In the genomic region with DNA sequence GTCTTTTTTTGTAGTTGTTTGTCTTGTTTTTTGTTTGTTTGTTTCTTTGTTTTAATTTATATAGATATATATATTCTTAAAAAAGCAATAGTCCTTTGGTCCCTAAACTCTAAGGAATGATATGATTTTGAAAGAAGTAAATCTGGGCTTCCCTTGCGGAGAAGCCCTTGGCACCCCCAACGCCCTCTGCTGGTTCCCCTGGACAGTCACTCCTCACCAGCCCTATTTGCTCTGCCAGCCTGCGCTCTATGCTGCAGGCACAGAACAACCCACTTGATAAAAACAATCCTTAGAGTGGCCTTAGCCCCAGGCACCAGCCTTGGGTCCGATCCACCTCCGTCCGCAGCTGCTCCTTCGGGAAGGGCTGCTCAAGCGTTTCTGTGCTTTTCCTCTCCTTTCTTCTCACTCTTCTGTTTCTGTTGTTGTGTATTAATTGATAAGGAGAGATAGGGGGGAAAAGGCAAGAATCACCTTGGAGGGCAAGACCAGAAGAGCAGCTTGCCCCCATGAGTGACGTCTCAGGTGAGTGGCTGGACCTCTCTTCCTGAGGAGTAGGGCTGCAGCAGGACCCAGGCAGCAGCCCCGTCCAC, we compare ENCODE assay signal across 8 cellular contexts. TPM values are rescaled to one million over a fixed set of nuclear protein-coding genes. Genes with fewer than 3 reads are reported as not detected.
DNase-seq lines count a peak whose midpoint lies in the region; ATAC-seq and TF ChIP-seq lines count a peak whose summit lies in the region.

No MANE protein-coding gene starts in this region.

- ATAC-seq in body of pancreas (peak; percentile 66), HG03095 (IDR thresholded peaks at IDR 0.05; ENCODE audit: unreplicated experiment) (no peak), HG02938 (IDR thresholded peaks at IDR 0.05; ENCODE audit: unreplicated experiment) (no peak)
- ATAC-seq in stimulated activated naive CD8-positive, alpha-beta T cell treated with anti-CD3 and anti-CD28 coated beads, Interleukin-15, amount 100 ng/mL, for 72 hours = peak; percentile 73

- no peaks in the 10 kb centered on the region for H3K4me1 Mint-ChIP-seq in stimulated activated naive CD8-positive, alpha-beta T cell treated with anti-CD3 and anti-CD28 coated beads, Interleukin-15, amount 100 ng/mL, for 72 hours

- no peaks in the 10 kb centered on the region for H3K9me3 Mint-ChIP-seq in stimulated activated naive CD8-positive, alpha-beta T cell treated with anti-CD3 and anti-CD28 coated beads, Interleukin-15, amount 100 ng/mL, for 72 hours

- H3K27ac ChIP-seq in body of pancreas = no peak overlapping the region
- H3K27ac ChIP-seq in liver (ENCODE audit: low read depth in 1 of 2, low read length in 2 of 2) = no peak overlapping the region

- H3K27me3 ChIP-seq in body of pancreas = no peaks in the 10 kb centered on the region
- no peaks in the 10 kb centered on the region for H3K27me3 ChIP-seq in liver (ENCODE audit: control insufficient read depth in 4 of 4, insufficient read depth in 4 of 4, low read length in 3 of 4)

- peak; percentile 56 to 73 (median 66) for TF ChIP-seq CTCF in body of pancreas (IDR thresholded peaks at IDR 0.05)
- peak; percentile 61 for TF ChIP-seq CTCF in liver (IDR thresholded peaks at IDR 0.05; ENCODE audit: low read depth, low read length, missing input control)

- intact Hi-C loops in body of pancreas (cut with DNase I) = no loop called here

- peak; percentile 16 for DNase-seq in Ammon's horn (ENCODE audit: low spot score)
- DNase-seq in HCEC 1CT = peak; percentile 14
- DNase-seq in T-helper 1 cell = peak; percentile 18 to 40 (median 31)
- peak; percentile 59 to 70 (median 65) for DNase-seq in body of pancreas
- DNase-seq in stimulated activated naive CD8-positive, alpha-beta T cell treated with anti-CD3 and anti-CD28 coated beads, Interleukin-15, amount 100 ng/mL, for 72 hours = peak; percentile 16 to 25

- H3K36me3 ChIP-seq in body of pancreas (replicated peaks in 1 of 2; ENCODE audit: insufficient read depth in 1 of 2, low read depth in 2 of 2) (no peaks in the 10 kb centered on the region), liver (ENCODE audit: control insufficient read depth in 4 of 4, insufficient read depth in 3 of 4, low read depth in 1 of 4, low read length in 3 of 4) (no peaks in the 10 kb centered on the region)

- H3K27me3 Mint-ChIP-seq in stimulated activated naive CD8-positive, alpha-beta T cell treated with anti-CD3 and anti-CD28 coated beads, Interleukin-15, amount 100 ng/mL, for 72 hours = no peaks in the 10 kb centered on the region

- peak; percentile 53 to 73 for TF ChIP-seq RAD21 in liver (IDR thresholded peaks at IDR 0.05)

- no peaks in the 10 kb centered on the region for H3K4me1 ChIP-seq in body of pancreas
- H3K4me1 ChIP-seq in liver (ENCODE audit: control insufficient read depth in 4 of 4, insufficient read depth in 4 of 4, low read length in 3 of 4) = peaks cover 0 to 6% (median 1%) of the 10 kb centered on the region in 4 donors

- no peak overlapping the region for H3K4me3 Mint-ChIP-seq in stimulated activated naive CD8-positive, alpha-beta T cell treated with anti-CD3 and anti-CD28 coated beads, Interleukin-15, amount 100 ng/mL, for 72 hours

- H3K27ac Mint-ChIP-seq in stimulated activated naive CD8-positive, alpha-beta T cell treated with anti-CD3 and anti-CD28 coated beads, Interleukin-15, amount 100 ng/mL, for 72 hours = no peak overlapping the region

- no peak for TF ChIP-seq POLR2A in body of pancreas (IDR thresholded peaks at IDR 0.05)

- H3K9me3 ChIP-seq in body of pancreas (no peaks in the 10 kb centered on the region), liver (ENCODE audit: control insufficient read depth in 4 of 4, low read length in 3 of 4) (no peaks in the 10 kb centered on the region)

- no peak overlapping the region for H3K4me3 ChIP-seq in body of pancreas
- H3K4me3 ChIP-seq in liver (ENCODE audit: low read depth in 1 of 3, low read length in 3 of 3) = no peak overlapping the region

- 34 to 42% methylated on average over 10 of the region's 10 CpGs for WGBS in body of pancreas, 2 donors
- WGBS in liver = 72% methylated on average over 10 of the region's 10 CpGs

- no peak overlapping the region for H3K9ac ChIP-seq in liver (ENCODE audit: low read depth in 1 of 2, low read length in 2 of 2)

TF ChIP-seq in liver, 16 proteins besides CTCF, POLR2A, EP300 and RAD21:
- no peak for TF ChIP-seq GABPA (IDR thresholded peaks at IDR 0.05 in 1 of 2, conservative IDR thresholded peaks at IDR 0.05 in 1 of 2)
- TF ChIP-seq NR2F2 (IDR thresholded peaks at IDR 0.05) = no peak
- TF ChIP-seq RXRA (IDR thresholded peaks at IDR 0.05) = no peak
- TF ChIP-seq, protein P1, sequence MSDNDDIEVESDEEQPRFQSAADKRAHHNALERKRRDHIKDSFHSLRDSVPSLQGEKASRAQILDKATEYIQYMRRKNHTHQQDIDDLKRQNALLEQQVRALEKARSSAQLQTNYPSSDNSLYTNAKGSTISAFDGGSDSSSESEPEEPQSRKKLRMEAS (IDR thresholded peaks at IDR 0.05) = no peak
- TF ChIP-seq TAF1 (conservative IDR thresholded peaks at IDR 0.05) = no peak
- no peak for TF ChIP-seq FOXA1 (IDR thresholded peaks at IDR 0.05)
- no peak for TF ChIP-seq JUND (IDR thresholded peaks at IDR 0.05)
- no peak for TF ChIP-seq SP1 (IDR thresholded peaks at IDR 0.05)

RNA-seq across cellular contexts. Expression of gene PARP6, which starts 13.7 kb away (rescaled TPM):
- total RNA-seq in body of pancreas (10 to 100 TPM; 48.3 to 64.9 TPM), liver (1 to 10 TPM; 4.3 to 10.0 TPM)
- 10 to 100 TPM in 1 of 2 donors, 1 to 10 TPM in 1; 8.7 to 15.3 TPM for polyA plus RNA-seq in liver

RNA-seq across cellular contexts. Expression of gene CELF6, which starts 33.9 kb away (rescaled TPM):
- total RNA-seq in body of pancreas = 1 to 10 TPM; 4.2 to 7.9 TPM
- total RNA-seq in liver = under 1 TPM; 0.14 to 0.92 TPM
- polyA plus RNA-seq in liver = under 1 TPM; 0.10 to 0.74 TPM

RNA-seq across cellular contexts. Expression of gene PKM, which starts 55.0 kb away (rescaled TPM):
- total RNA-seq in body of pancreas = 100 to 1,000 TPM in 1 of 2 donors, 10 to 100 TPM in 1; 96.9 to 105 TPM
- total RNA-seq in liver = 10 to 100 TPM; 30.5 to 61.2 TPM
- polyA plus RNA-seq in liver = 10 to 100 TPM; 12.9 to 28.9 TPM

Comparison
In these comparisons a context has a peak if more than half of its experiments do, and no peak if none do; other contexts are left out.
1. DNase-seq: peak in every context shown above with its lines; median percentile 65 in body of pancreas; 31 in T-helper 1 cell; 20 in stimulated activated naive CD8-positive, alpha-beta T cell treated with anti-CD3 and anti-CD28 coated beads, Interleukin-15, amount 100 ng/mL, for 72 hours; 16 in Ammon's horn; 14 in HCEC 1CT.
2. ATAC-seq: peak in body of pancreas (single experiment) and stimulated activated naive CD8-positive, alpha-beta T cell treated with anti-CD3 and anti-CD28 coated beads, Interleukin-15, amount 100 ng/mL, for 72 hours (single experiment); none in HG03095 (single experiment) and HG02938 (single experiment).
3. RNA of gene PARP6, which starts 13.7 kb away (total RNA-seq): 48.3 to 64.9 TPM in body of pancreas; 4.3 to 10.0 TPM in liver; every median in the first group is over 4 times any median in the second.